ENCODE assay signal across 8 cellular contexts in genomic region chr13:26253787-26254582, GRCh38. TPM values are rescaled to one million over a fixed set of nuclear protein-coding genes. Genes with fewer than 3 reads are reported as not detected.
A peak's percentile ranks its signal among the peaks of the same experiment; 100 is the strongest.
DNase-seq lines count a peak whose midpoint lies in the region; ATAC-seq and TF ChIP-seq lines count a peak whose summit lies in the region.

TSS of gene CDK8 (plus strand) at chr13:26254129. CDS start at chr13:26254642, 513 bp downstream.

- H3K36me3 Mint-ChIP-seq in activated CD4-positive, alpha-beta T cell treated with anti-CD3 and anti-CD28 coated beads, Interleukin-2, amount 10 ng/mL, durations not matched to agents 24 days and 14 days (ENCODE audit: low read depth), result peaks cover 3% of the 10 kb centered on the region

- no peaks in the 10 kb centered on the region for H3K9me3 Mint-ChIP-seq in activated CD4-positive, alpha-beta T cell treated with anti-CD3 and anti-CD28 coated beads, Interleukin-2, amount 10 ng/mL, durations not matched to agents 24 days and 14 days

- H3K27ac Mint-ChIP-seq in activated CD4-positive, alpha-beta T cell treated with anti-CD3 and anti-CD28 coated beads, Interleukin-2, amount 10 ng/mL, durations not matched to agents 24 days and 14 days, result peak within 1 kb of the TSS; percentile 83

- H3K9me3 ChIP-seq in BLaER1 treated with 17β-estradiol and CSF1 and Interleukin-3, amounts not matched to agents 10 nM and 100 nM (replicated peaks in 1 of 11), result no peaks in the 10 kb centered on the region

- intact Hi-C loops in activated CD4-positive, alpha-beta T cell treated with anti-CD3 and anti-CD28 coated beads, Interleukin-2, amount 10 ng/mL, durations not matched to agents 24 days and 14 days (cut with micrococcal nuclease), result loop anchor here (1.0 kb wide), 2 partner anchors 33 to 68 kb away; no protein-coding TSS in a partner anchor
- intact Hi-C loops in left colon (cut with DNase I, micrococcal nuclease), result no loop called here

- H3K27me3 Mint-ChIP-seq in activated CD4-positive, alpha-beta T cell treated with anti-CD3 and anti-CD28 coated beads, Interleukin-2, amount 10 ng/mL, durations not matched to agents 24 days and 14 days, result no peaks in the 10 kb centered on the region

- ATAC-seq in GM19351 (IDR thresholded peaks at IDR 0.05; ENCODE audit: unreplicated experiment) (peak; percentile 71), HG03520 (IDR thresholded peaks at IDR 0.05; ENCODE audit: unreplicated experiment) (peak; percentile 83), left colon (peak; percentile 90)

- peaks cover 3 to 44% (median 40%) of the 10 kb centered on the region in 11 experiments; a peak in 18 of 22 replicates for H4K20me1 ChIP-seq in BLaER1 treated with 17β-estradiol and CSF1 and Interleukin-3, amounts not matched to agents 10 nM and 100 nM

- peaks cover 23% of the 10 kb centered on the region for H3K4me1 Mint-ChIP-seq in activated CD4-positive, alpha-beta T cell treated with anti-CD3 and anti-CD28 coated beads, Interleukin-2, amount 10 ng/mL, durations not matched to agents 24 days and 14 days

- no peaks in the 10 kb centered on the region for H3K36me3 ChIP-seq in BLaER1 treated with 17β-estradiol and CSF1 and Interleukin-3, amounts not matched to agents 10 nM and 100 nM

- peaks cover 9 to 27% (median 21%) of the 10 kb centered on the region in 10 experiments; a peak in 19 of 20 replicates for H3K4me1 ChIP-seq in BLaER1 treated with 17β-estradiol and CSF1 and Interleukin-3, amounts not matched to agents 10 nM and 100 nM

- H3K27ac ChIP-seq in BLaER1 treated with 17β-estradiol and CSF1 and Interleukin-3, amounts not matched to agents 10 nM and 100 nM, result peak within 1 kb of the TSS; percentile 89 to 97 (median 95)
- H3K27ac ChIP-seq in coronary artery, result peak within 1 kb of the TSS; percentile 76 to 98

- peak within 1 kb of the TSS; percentile 75 to 96 (median 90) for H3K4me2 ChIP-seq in BLaER1 treated with 17β-estradiol and CSF1 and Interleukin-3, amounts not matched to agents 10 nM and 100 nM

- H3K4me3 Mint-ChIP-seq in activated CD4-positive, alpha-beta T cell treated with anti-CD3 and anti-CD28 coated beads, Interleukin-2, amount 10 ng/mL, durations not matched to agents 24 days and 14 days, result peak within 1 kb of the TSS; percentile 85

- peak within 1 kb of the TSS; percentile 85 to 96 (median 90) for H3K9ac ChIP-seq in BLaER1 treated with 17β-estradiol and CSF1 and Interleukin-3, amounts not matched to agents 10 nM and 100 nM

- H3K4me3 ChIP-seq in BLaER1 treated with 17β-estradiol and CSF1 and Interleukin-3, amounts not matched to agents 10 nM and 100 nM, result peak within 1 kb of the TSS; percentile 68 to 92 (median 89)
- peak within 1 kb of the TSS; percentile 89 for H3K4me3 ChIP-seq in coronary artery

- TF ChIP-seq CTCF in coronary artery (IDR thresholded peaks at IDR 0.05), result no peak

- H3K27me3 ChIP-seq in BLaER1 treated with 17β-estradiol and CSF1 and Interleukin-3, amounts not matched to agents 10 nM and 100 nM, result no peaks in the 10 kb centered on the region

- peak; percentile 99 for DNase-seq in NCI-H526 treated with DMSO at 0.1 percent for 48 hours (lab: John Stamatoyannopoulos, UW)
- DNase-seq in activated CD4-positive, alpha-beta T cell treated with anti-CD3 and anti-CD28 coated beads, Interleukin-2, amount 10 ng/mL, durations not matched to agents 24 days and 14 days, result peak; percentile 96
- peak; percentile 89 for DNase-seq in coronary artery (ENCODE audit: low spot score)
- DNase-seq in left colon, result peak; percentile 93 to 95
- DNase-seq in stimulated activated CD4-positive, alpha-beta T cell treated with anti-CD3 and anti-CD28 coated beads, Interleukin-1b, Interleukin-23, amount 100 ng/mL, for 4 hours (ENCODE audit: low read depth in 2 of 2), result peak; percentile 78 to 79

RNA-seq across cellular contexts. Expression of gene CDK8, which starts in this region (rescaled TPM):
- 18.6 and 20.0 TPM in 2 replicates for total RNA-seq in activated CD4-positive, alpha-beta T cell treated with anti-CD3 and anti-CD28 coated beads, Interleukin-2, amount 10 ng/mL, durations not matched to agents 24 days and 14 days
- total RNA-seq in left colon, result 10 to 100 TPM; 16.5 to 23.0 TPM

Comparison
In these comparisons a context has a peak if more than half of its experiments do, and no peak if none do; other contexts are left out.
1. Peak in every context shown above with its lines: DNase-seq, ATAC-seq, H3K4me3 ChIP-seq and H3K27ac ChIP-seq.